ENCODE assay signal across 1 cellular context in the genomic region with DNA sequence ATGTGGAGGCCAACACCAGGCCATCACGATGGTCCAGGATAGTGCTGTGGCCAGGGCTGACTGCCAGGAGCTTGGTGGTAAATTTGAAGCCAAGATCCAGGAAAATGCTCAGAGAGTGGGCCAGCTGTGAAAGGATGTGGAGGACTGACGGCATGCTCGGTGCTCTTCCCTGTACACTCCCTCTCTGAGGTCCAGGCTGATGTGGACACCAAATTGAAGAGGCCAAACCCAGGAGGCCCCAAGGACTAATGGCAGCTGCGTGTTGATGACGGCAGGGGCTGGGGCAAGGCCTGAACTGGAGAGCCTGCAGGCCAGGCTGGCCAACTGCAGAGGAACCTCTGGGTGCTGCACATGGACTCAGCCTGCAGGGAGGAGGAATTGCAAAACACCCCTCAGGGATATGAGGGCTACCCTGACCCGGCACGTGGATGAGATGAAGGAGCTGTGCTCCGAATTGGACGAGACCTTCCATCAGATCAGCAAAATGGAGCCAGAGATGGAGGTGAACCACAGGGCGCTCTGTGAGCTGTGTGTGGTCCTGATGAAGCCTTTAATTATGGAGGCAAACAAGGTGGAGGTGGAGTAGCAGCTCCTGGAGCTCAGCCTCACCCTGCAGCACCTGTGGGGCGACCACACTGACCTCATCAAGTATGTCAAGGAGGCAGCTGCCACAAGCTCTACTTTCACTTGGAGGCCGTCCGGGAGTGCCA.
TF ChIP-seq lines count a peak whose summit lies in the region.

No MANE protein-coding gene starts in this region.

TF ChIP-seq in GM23338, 12 proteins besides CTCF, POLR2A, EP300 and RAD21 (continued from another document):
- TF ChIP-seq, protein P1, sequence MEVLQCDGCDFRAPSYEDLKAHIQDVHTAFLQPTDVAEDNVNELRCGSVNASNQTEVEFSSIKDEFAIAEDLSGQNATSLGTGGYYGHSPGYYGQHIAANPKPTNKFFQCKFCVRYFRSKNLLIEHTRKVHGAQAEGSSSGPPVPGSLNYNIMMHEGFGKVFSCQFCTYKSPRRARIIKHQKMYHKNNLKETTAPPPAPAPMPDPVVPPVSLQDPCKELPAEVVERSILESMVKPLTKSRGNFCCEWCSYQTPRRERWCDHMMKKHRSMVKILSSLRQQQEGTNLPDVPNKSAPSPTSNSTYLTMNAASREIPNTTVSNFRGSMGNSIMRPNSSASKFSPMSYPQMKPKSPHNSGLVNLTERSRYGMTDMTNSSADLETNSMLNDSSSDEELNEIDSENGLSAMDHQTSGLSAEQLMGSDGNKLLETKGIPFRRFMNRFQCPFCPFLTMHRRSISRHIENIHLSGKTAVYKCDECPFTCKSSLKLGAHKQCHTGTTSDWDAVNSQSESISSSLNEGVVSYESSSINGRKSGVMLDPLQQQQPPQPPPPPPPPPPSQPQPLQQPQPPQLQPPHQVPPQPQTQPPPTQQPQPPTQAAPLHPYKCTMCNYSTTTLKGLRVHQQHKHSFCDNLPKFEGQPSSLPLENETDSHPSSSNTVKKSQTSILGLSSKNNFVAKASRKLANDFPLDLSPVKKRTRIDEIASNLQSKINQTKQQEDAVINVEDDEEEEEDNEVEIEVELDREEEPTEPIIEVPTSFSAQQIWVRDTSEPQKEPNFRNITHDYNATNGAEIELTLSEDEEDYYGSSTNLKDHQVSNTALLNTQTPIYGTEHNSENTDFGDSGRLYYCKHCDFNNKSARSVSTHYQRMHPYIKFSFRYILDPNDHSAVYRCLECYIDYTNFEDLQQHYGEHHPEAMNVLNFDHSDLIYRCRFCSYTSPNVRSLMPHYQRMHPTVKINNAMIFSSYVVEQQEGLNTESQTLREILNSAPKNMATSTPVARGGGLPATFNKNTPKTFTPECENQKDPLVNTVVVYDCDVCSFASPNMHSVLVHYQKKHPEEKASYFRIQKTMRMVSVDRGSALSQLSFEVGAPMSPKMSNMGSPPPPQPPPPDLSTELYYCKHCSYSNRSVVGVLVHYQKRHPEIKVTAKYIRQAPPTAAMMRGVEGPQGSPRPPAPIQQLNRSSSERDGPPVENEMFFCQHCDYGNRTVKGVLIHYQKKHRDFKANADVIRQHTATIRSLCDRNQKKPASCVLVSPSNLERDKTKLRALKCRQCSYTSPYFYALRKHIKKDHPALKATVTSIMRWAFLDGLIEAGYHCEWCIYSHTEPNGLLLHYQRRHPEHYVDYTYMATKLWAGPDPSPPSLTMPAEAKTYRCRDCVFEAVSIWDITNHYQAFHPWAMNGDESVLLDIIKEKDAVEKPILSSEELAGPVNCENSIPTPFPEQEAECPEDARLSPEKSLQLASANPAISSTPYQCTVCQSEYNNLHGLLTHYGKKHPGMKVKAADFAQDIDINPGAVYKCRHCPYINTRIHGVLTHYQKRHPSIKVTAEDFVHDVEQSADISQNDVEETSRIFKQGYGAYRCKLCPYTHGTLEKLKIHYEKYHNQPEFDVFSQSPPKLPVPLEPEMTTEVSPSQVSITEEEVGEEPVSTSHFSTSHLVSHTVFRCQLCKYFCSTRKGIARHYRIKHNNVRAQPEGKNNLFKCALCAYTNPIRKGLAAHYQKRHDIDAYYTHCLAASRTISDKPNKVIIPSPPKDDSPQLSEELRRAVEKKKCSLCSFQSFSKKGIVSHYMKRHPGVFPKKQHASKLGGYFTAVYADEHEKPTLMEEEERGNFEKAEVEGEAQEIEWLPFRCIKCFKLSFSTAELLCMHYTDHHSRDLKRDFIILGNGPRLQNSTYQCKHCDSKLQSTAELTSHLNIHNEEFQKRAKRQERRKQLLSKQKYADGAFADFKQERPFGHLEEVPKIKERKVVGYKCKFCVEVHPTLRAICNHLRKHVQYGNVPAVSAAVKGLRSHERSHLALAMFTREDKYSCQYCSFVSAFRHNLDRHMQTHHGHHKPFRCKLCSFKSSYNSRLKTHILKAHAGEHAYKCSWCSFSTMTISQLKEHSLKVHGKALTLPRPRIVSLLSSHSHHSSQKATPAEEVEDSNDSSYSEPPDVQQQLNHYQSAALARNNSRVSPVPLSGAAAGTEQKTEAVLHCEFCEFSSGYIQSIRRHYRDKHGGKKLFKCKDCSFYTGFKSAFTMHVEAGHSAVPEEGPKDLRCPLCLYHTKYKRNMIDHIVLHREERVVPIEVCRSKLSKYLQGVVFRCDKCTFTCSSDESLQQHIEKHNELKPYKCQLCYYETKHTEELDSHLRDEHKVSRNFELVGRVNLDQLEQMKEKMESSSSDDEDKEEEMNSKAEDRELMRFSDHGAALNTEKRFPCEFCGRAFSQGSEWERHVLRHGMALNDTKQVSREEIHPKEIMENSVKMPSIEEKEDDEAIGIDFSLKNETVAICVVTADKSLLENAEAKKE (CRISPR knock-in tag; IDR thresholded peaks at IDR 0.05) = no peak
- TF ChIP-seq ZNF331 (CRISPR knock-in tag; IDR thresholded peaks at IDR 0.05; ENCODE audit: low read depth) (no peak), STAT1 (IDR thresholded peaks at IDR 0.05; ENCODE audit: unreplicated experiment) (no peak), NANOG (IDR thresholded peaks at IDR 0.05; ENCODE audit: borderline replicate concordance) (no peak), EZH2 (IDR thresholded peaks at IDR 0.05; ENCODE audit: low read depth, unreplicated experiment) (no peak), POLR2AphosphoS5 (IDR thresholded peaks at IDR 0.05; ENCODE audit: low read depth) (no peak), ZNF114 (CRISPR knock-in tag; IDR thresholded peaks at IDR 0.05) (no peak), CREB1 (CRISPR knock-in tag; IDR thresholded peaks at IDR 0.05; ENCODE audit: low read depth) (no peak), EZH2phosphoT487 (IDR thresholded peaks at IDR 0.05; ENCODE audit: unreplicated experiment) (no peak)
- TF ChIP-seq, protein P2, sequence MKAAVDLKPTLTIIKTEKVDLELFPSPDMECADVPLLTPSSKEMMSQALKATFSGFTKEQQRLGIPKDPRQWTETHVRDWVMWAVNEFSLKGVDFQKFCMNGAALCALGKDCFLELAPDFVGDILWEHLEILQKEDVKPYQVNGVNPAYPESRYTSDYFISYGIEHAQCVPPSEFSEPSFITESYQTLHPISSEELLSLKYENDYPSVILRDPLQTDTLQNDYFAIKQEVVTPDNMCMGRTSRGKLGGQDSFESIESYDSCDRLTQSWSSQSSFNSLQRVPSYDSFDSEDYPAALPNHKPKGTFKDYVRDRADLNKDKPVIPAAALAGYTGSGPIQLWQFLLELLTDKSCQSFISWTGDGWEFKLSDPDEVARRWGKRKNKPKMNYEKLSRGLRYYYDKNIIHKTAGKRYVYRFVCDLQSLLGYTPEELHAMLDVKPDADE (IDR thresholded peaks at IDR 0.05) = no peak
- TF ChIP-seq, protein P3, sequence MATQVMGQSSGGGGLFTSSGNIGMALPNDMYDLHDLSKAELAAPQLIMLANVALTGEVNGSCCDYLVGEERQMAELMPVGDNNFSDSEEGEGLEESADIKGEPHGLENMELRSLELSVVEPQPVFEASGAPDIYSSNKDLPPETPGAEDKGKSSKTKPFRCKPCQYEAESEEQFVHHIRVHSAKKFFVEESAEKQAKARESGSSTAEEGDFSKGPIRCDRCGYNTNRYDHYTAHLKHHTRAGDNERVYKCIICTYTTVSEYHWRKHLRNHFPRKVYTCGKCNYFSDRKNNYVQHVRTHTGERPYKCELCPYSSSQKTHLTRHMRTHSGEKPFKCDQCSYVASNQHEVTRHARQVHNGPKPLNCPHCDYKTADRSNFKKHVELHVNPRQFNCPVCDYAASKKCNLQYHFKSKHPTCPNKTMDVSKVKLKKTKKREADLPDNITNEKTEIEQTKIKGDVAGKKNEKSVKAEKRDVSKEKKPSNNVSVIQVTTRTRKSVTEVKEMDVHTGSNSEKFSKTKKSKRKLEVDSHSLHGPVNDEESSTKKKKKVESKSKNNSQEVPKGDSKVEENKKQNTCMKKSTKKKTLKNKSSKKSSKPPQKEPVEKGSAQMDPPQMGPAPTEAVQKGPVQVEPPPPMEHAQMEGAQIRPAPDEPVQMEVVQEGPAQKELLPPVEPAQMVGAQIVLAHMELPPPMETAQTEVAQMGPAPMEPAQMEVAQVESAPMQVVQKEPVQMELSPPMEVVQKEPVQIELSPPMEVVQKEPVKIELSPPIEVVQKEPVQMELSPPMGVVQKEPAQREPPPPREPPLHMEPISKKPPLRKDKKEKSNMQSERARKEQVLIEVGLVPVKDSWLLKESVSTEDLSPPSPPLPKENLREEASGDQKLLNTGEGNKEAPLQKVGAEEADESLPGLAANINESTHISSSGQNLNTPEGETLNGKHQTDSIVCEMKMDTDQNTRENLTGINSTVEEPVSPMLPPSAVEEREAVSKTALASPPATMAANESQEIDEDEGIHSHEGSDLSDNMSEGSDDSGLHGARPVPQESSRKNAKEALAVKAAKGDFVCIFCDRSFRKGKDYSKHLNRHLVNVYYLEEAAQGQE (IDR thresholded peaks at IDR 0.05; ENCODE audit: unreplicated experiment) = no peak
TF ChIP-seq in GM23338: peak in this region for 0.
